In genomic region chr3:30733681-30734080, GRCh38 we compare ENCODE assay signal across 27 cellular contexts.
"Had no signal": no experiment of that assay in that cellular context is flagged by ENCODE, and none has a peak within 500 bp of the region (broad histone marks: within the 10 kb centered on the region; RNA-seq: fewer than 3 reads in every experiment).

No MANE protein-coding gene starts in this region.

- H3K27ac Mint-ChIP-seq: activated CD4-positive, alpha-beta T cell treated with anti-CD3 and anti-CD28 coated beads, Interleukin-2, amount 10 ng/mL, durations not matched to agents 7 days and 5 days; activated CD8-positive, alpha-beta memory T cell treated with anti-CD3 and anti-CD28 coated beads, Interleukin-2, amount 10 ng/mL, durations not matched to agents 7 days and 5 days; activated naive CD4-positive, alpha-beta T cell treated with anti-CD3 and anti-CD28 coated beads for 36 hours; dendritic cell treated with granulocyte-macrophage colony-stimulating factor and Interleukin-4, amounts not matched to agents 40 ng/mL and 50 ng/mL, for 4 days; endodermal cell; immature natural killer cell; mesothelial cell of epicardium; naive B cell; stimulated activated naive B cell treated with anti-CD40 and anti-IgM and Interleukin-4, amounts not matched to agents 10 μg/mL and 1 μg/mL and 100 μg/mL, for 72 hours; WTC11 had no signal

- H3K9me3 Mint-ChIP-seq: activated CD8-positive, alpha-beta T cell treated with anti-CD3 and anti-CD28 coated beads for 36 hours; activated naive CD4-positive, alpha-beta T cell treated with anti-CD3 and anti-CD28 coated beads for 36 hours; central memory CD8-positive, alpha-beta T cell; dendritic cell treated with granulocyte-macrophage colony-stimulating factor and Interleukin-4, amounts not matched to agents 40 ng/mL and 50 ng/mL, for 4 days; immature natural killer cell had no signal

- H3K27me3 Mint-ChIP-seq: activated CD4-positive, alpha-beta T cell treated with anti-CD3 and anti-CD28 coated beads, Interleukin-2, amount 10 ng/mL, durations not matched to agents 7 days and 5 days; activated CD8-positive, alpha-beta memory T cell treated with anti-CD3 and anti-CD28 coated beads, Interleukin-2, amount 10 ng/mL, durations not matched to agents 7 days and 5 days; activated CD8-positive, alpha-beta T cell treated with anti-CD3 and anti-CD28 coated beads for 36 hours; dendritic cell treated with granulocyte-macrophage colony-stimulating factor and Interleukin-4, amounts not matched to agents 40 ng/mL and 50 ng/mL, for 4 days; stimulated activated naive B cell treated with anti-CD40 and anti-IgM and Interleukin-4, amounts not matched to agents 10 μg/mL and 1 μg/mL and 100 μg/mL, for 72 hours had no signal

- H3K36me3 ChIP-seq: right atrium auricular region, transverse colon had no signal

- H3K4me3 ChIP-seq: right atrium auricular region, testis, transverse colon had no signal

- H3K4me1 Mint-ChIP-seq: endodermal cell had no signal

- H3K4me1 ChIP-seq: right atrium auricular region, testis had no signal

- H3K36me3 Mint-ChIP-seq: activated CD8-positive, alpha-beta memory T cell treated with anti-CD3 and anti-CD28 coated beads, Interleukin-2, amount 10 ng/mL, durations not matched to agents 7 days and 5 days; immature natural killer cell; mesothelial cell of epicardium; naive B cell; stimulated activated naive B cell treated with anti-CD40 and anti-IgM and Interleukin-4, amounts not matched to agents 10 μg/mL and 1 μg/mL and 100 μg/mL, for 72 hours; WTC11 had no signal

- H3K27me3 ChIP-seq: right atrium auricular region, testis, transverse colon had no signal

- ATAC-seq: activated CD8-positive, alpha-beta memory T cell treated with anti-CD3 and anti-CD28 coated beads, Interleukin-2, amount 10 ng/mL, durations not matched to agents 7 days and 5 days; activated CD8-positive, alpha-beta T cell treated with anti-CD3 and anti-CD28 coated beads for 36 hours; esophagus mucosa; stimulated activated naive B cell treated with anti-CD40 and anti-IgM and Interleukin-4, amounts not matched to agents 10 μg/mL and 1 μg/mL and 100 μg/mL, for 72 hours; WTC11 had no signal

- H3K9me3 ChIP-seq: right atrium auricular region, testis, transverse colon had no signal

- H3K4me3 Mint-ChIP-seq: activated CD4-positive, alpha-beta T cell treated with anti-CD3 and anti-CD28 coated beads, Interleukin-2, amount 10 ng/mL, durations not matched to agents 7 days and 5 days; activated CD8-positive, alpha-beta memory T cell treated with anti-CD3 and anti-CD28 coated beads, Interleukin-2, amount 10 ng/mL, durations not matched to agents 7 days and 5 days; central memory CD8-positive, alpha-beta T cell; dendritic cell treated with granulocyte-macrophage colony-stimulating factor and Interleukin-4, amounts not matched to agents 40 ng/mL and 50 ng/mL, for 4 days; endodermal cell; immature natural killer cell; mesothelial cell of epicardium; naive B cell; stimulated activated naive B cell treated with anti-CD40 and anti-IgM and Interleukin-4, amounts not matched to agents 10 μg/mL and 1 μg/mL and 100 μg/mL, for 72 hours; WTC11 had no signal

- H3K27ac ChIP-seq: right atrium auricular region, testis, transverse colon had no signal

- FAIRE-seq: bronchial epithelial cell had no signal

- DNase-seq: activated CD4-positive, alpha-beta T cell treated with anti-CD3 and anti-CD28 coated beads for 1 hour; activated CD4-positive, alpha-beta T cell treated with anti-CD3 and anti-CD28 coated beads, Interleukin-2, amount 10 ng/mL, durations not matched to agents 7 days and 5 days; activated CD8-positive, alpha-beta memory T cell treated with anti-CD3 and anti-CD28 coated beads, Interleukin-2, amount 10 ng/mL, durations not matched to agents 7 days and 5 days; activated CD8-positive, alpha-beta T cell treated with anti-CD3 and anti-CD28 coated beads for 36 hours; activated effector memory CD4-positive, alpha-beta T cell treated with anti-CD3 and anti-CD28 coated beads, Interleukin-2, amount 50 U/mL, for 16 hours; activated naive CD4-positive, alpha-beta T cell treated with anti-CD3 and anti-CD28 coated beads for 36 hours; anterior cingulate cortex; endodermal cell; foreskin fibroblast; head of caudate nucleus; hypothalamus; immature natural killer cell; naive B cell; occipital lobe; stimulated activated CD4-positive, alpha-beta T cell treated with anti-CD3 and anti-CD28 coated beads, Interleukin-15, amount 100 ng/mL, for 24 hours; stimulated activated CD4-positive, alpha-beta T cell treated with anti-CD3 and anti-CD28 coated beads, Interleukin-2, amount 100 ng/mL, for 24 hours; stimulated activated naive B cell treated with anti-CD40 and anti-IgM and Interleukin-4, amounts not matched to agents 10 μg/mL and 1 μg/mL and 100 μg/mL, for 72 hours; T-helper 2 cell; testis; transverse colon had no signal
